Comparison of ENCODE assay signal across 16 cellular contexts in genomic region chrY:19541485-19542306, GRCh38.
DNase-seq lines count a peak whose midpoint lies in the region; ATAC-seq and TF ChIP-seq lines count a peak whose summit lies in the region.
"Had no signal": no experiment of that assay in that cellular context is flagged by ENCODE, and none has a peak within 500 bp of the region (broad histone marks: within the 10 kb centered on the region; RNA-seq: fewer than 3 reads in every experiment).

No MANE protein-coding gene starts in this region.

- H3K36me3 Mint-ChIP-seq in nephron progenitor cell (ENCODE audit: low read depth) (no peaks in the 10 kb centered on the region), endodermal cell (ENCODE audit: low read depth) (no peaks in the 10 kb centered on the region)
- H3K36me3 Mint-ChIP-seq: activated naive CD8-positive, alpha-beta T cell had no signal

- H2BK5ac ChIP-seq in mesendoderm (ENCODE audit: low read length): no peak overlapping the region

- H3K27me3 Mint-ChIP-seq in nephron progenitor cell (ENCODE audit: low read depth, poor library complexity) (no peaks in the 10 kb centered on the region), endodermal cell (ENCODE audit: insufficient read depth) (no peaks in the 10 kb centered on the region)
- H3K27me3 Mint-ChIP-seq: activated naive CD8-positive, alpha-beta T cell had no signal

- H3K4me3 ChIP-seq in mesendoderm (ENCODE audit: low read length) (no peak overlapping the region), endodermal cell (ENCODE audit: low read length) (no peak overlapping the region)
- H3K4me3 ChIP-seq: cardiac muscle cell had no signal

- H3K4me3 Mint-ChIP-seq in nephron progenitor cell (no peak overlapping the region), endodermal cell (no peak overlapping the region)
- H3K4me3 Mint-ChIP-seq: activated naive CD8-positive, alpha-beta T cell had no signal

- H3K79me1 ChIP-seq in mesendoderm (ENCODE audit: low read length): no peaks in the 10 kb centered on the region

- H4K8ac ChIP-seq in mesendoderm (ENCODE audit: low read depth, low read length): no peak overlapping the region

- no peak overlapping the region for H2BK15ac ChIP-seq in mesendoderm (replicated peaks; ENCODE audit: low read depth)

- H3K9ac ChIP-seq in mesendoderm (ENCODE audit: low read length): no peak overlapping the region
- no peak overlapping the region for H3K9ac ChIP-seq in endodermal cell (ENCODE audit: extremely low read depth, low read length, poor library complexity, severe bottlenecking)

- H3K23ac ChIP-seq in mesendoderm (ENCODE audit: low read length): no peak overlapping the region

- H3K4ac ChIP-seq in mesendoderm (ENCODE audit: low read depth, low read length): no peak overlapping the region

- H3K4me1 Mint-ChIP-seq in nephron progenitor cell (no peaks in the 10 kb centered on the region), endodermal cell (no peaks in the 10 kb centered on the region)

- H4K5ac ChIP-seq in mesendoderm (ENCODE audit: low read length): no peak overlapping the region

- no peaks in the 10 kb centered on the region for H3K79me2 ChIP-seq in mesendoderm (ENCODE audit: control insufficient read depth, insufficient read depth, low read length)

- H3K27ac ChIP-seq in mesendoderm (ENCODE audit: low read depth, low read length): no peak overlapping the region
- no peak overlapping the region for H3K27ac ChIP-seq in endodermal cell (ENCODE audit: low read depth, low read length)
- H3K27ac ChIP-seq: cardiac muscle cell had no signal

- no peaks in the 10 kb centered on the region for H3K27me3 ChIP-seq in mesendoderm (ENCODE audit: insufficient read depth, low read length, poor library complexity)
- no peaks in the 10 kb centered on the region for H3K27me3 ChIP-seq in endodermal cell (ENCODE audit: control insufficient read depth, insufficient read depth, low read length, poor library complexity, severe bottlenecking)
- H3K27me3 ChIP-seq: cardiac muscle cell had no signal

- ATAC-seq in GM19372 (IDR thresholded peaks at IDR 0.05; ENCODE audit: low read depth, unreplicated experiment) (peak; percentile 97), HG02678 (IDR thresholded peaks at IDR 0.05; ENCODE audit: unreplicated experiment) (peak; percentile 95), HG03565 (IDR thresholded peaks at IDR 0.05; ENCODE audit: unreplicated experiment) (peak; percentile 95)
- ATAC-seq: activated CD4-positive, CD25-positive, alpha-beta regulatory T cell treated with anti-CD3 and anti-CD28 coated beads, Interleukin-2, amount 50 U/mL, for 24 hours; Panc1; right cardiac atrium had no signal

- H2BK120ac ChIP-seq in mesendoderm (ENCODE audit: low read depth, low read length): no peak overlapping the region

- no peak overlapping the region for H3K18ac ChIP-seq in mesendoderm (ENCODE audit: low read length)

- H3K9me3 Mint-ChIP-seq in nephron progenitor cell: no peaks in the 10 kb centered on the region
- H3K9me3 Mint-ChIP-seq in endodermal cell: no peaks in the 10 kb centered on the region

- H3K9me3 ChIP-seq in endodermal cell (ENCODE audit: control insufficient read depth, low read length): no peaks in the 10 kb centered on the region

- peak; percentile 35 for DNase-seq in mesendoderm
- no peak for DNase-seq in nephron progenitor cell
- DNase-seq in endodermal cell: no peak
- DNase-seq in D341Med (ENCODE audit: low spot score): no peak
- DNase-seq: effector CD8-positive, alpha-beta T cell; NCI-H524; right cardiac atrium; stimulated activated CD8-positive, alpha-beta memory T cell treated with anti-CD3 and anti-CD28 coated beads, Interleukin-4, amount 100 ng/mL, for 48 hours; trophoblast cell had no signal

- H3K56ac ChIP-seq in mesendoderm (ENCODE audit: low read length): no peak overlapping the region

- H3K36me3 ChIP-seq in mesendoderm (ENCODE audit: control insufficient read depth, insufficient read depth, low read length) (no peaks in the 10 kb centered on the region), endodermal cell (ENCODE audit: control insufficient read depth, insufficient read depth, low read length) (no peaks in the 10 kb centered on the region)
- H3K36me3 ChIP-seq: cardiac muscle cell had no signal

- no peak overlapping the region for H2AK5ac ChIP-seq in mesendoderm (ENCODE audit: low read length)

- H3K4me1 ChIP-seq in mesendoderm (ENCODE audit: control insufficient read depth, low read depth, low read length) (no peaks in the 10 kb centered on the region), endodermal cell (ENCODE audit: control insufficient read depth, insufficient read depth, low read length) (no peaks in the 10 kb centered on the region)

- no peak overlapping the region for H3K4me2 ChIP-seq in mesendoderm (ENCODE audit: low read length)

- H3K27ac Mint-ChIP-seq in nephron progenitor cell (no peak overlapping the region), endodermal cell (no peak overlapping the region)
- H3K27ac Mint-ChIP-seq: activated naive CD8-positive, alpha-beta T cell had no signal

- WGBS in mesendoderm (ENCODE audit: extremely low coverage, insufficient coverage, low lambda C conversion rate): no CpG with 5 or more reads among the region's 31 CpGs
- WGBS in endodermal cell (ENCODE audit: insufficient coverage in 1 of 2, insufficient read length in 1 of 2), 2 experiments: 33 to 66% methylated on average over 6 to 31 of the region's 31 CpGs

- TF ChIP-seq CTCF in nephron progenitor cell (IDR thresholded peaks at IDR 0.05) (no peak), endodermal cell (conservative IDR thresholded peaks at IDR 0.05) (no peak)
